ENCODE assay signal across 8 cellular contexts in the genomic region with DNA sequence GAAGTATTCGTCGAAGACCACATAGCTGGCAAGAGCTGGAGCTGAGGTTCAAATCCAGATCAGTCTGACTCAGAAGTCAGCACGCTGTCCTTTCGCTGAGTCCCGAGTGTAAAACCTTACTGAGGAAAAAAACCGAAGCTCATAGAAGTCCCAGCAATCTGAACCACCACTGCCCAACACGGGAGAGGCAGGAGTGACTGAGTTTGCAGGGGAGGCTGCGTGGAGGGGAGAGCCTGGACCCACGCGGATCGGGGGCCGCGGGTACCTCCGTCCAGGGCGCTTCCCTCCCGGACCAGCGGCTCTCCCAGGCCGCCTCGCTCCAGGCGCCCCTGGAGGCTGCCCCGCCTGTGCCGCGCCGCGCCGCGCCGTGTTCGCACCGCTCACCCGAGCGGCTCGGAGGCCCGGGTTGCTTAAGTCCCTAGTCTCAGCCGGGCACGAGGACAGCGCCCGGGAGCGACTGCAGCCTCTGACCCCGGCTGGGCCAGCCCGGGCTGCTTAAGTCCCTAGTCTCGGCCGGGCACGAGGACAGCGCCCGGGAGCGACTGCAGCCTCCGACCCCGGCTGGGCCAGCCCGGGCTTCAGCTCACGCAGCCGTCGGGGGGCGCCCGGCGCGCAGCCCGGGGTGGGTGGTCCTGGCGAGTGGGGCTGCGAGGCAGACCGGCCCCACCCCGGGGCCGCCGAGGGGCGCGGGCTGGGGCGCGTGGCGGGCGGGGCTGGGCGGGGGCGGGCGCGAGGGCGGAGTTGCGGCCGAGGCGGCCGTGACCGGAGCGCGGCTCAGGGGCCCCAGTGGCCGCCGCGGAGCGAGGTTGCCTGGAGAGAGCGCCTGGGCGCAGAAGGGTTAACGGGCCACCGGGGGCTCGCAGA. TPM values are rescaled to one million over a fixed set of nuclear protein-coding genes. Genes with fewer than 3 reads are reported as not detected.
DNase-seq lines count a peak whose midpoint lies in the region; ATAC-seq and TF ChIP-seq lines count a peak whose summit lies in the region.

TSS of gene ADAMTSL4 (plus strand) at position 777 of the 864 bp plus-strand sequence. CDS start 2,881 bp downstream, outside the sequence.

- peak within 1 kb of the TSS; percentile 61 for H2BK5ac ChIP-seq in IMR-90 (ENCODE audit: low read depth, low read length, poor library complexity, severe bottlenecking)

- intact Hi-C loops in IMR-90 (cut with micrococcal nuclease): loop anchor here (2.0 kb wide), 2 partner anchors 62 to 84 kb away; partner anchors contain the start of gene TARS2

- CTCF ChIA-PET in IMR-90 (lab: Yijun Ruan, JAX): interaction anchor here (0.6 to 1.0 kb wide), 3 partner anchors 12 to 48 kb away, joined by 3 to 5 read pairs (median 3); no protein-coding TSS in a partner anchor

- 0 out of 2 replicates have a peak, but pooled peaks cover 5% of the 10 kb centered on the region for H3K9me1 ChIP-seq in IMR-90 (ENCODE audit: insufficient read depth, low read length)

- WGBS in IMR-90 (ENCODE audit: extremely low coverage in 2 of 2, insufficient read length in 1 of 2), 2 experiments: 1% methylated on average over 37 of the region's 91 CpGs; no CpG with 5 or more reads in 1 of the 2 experiments

- peak within 1 kb of the TSS; percentile 97 for H2AK9ac ChIP-seq in IMR-90 (replicated peaks; ENCODE audit: low read depth, low read length, poor library complexity)

- H3K9me3 ChIP-seq in IMR-90 (ENCODE audit: control insufficient read depth, insufficient read depth, low read length): no peaks in the 10 kb centered on the region

- H4K8ac ChIP-seq in IMR-90 (ENCODE audit: low read depth in 2 of 2, low read length in 2 of 2): peak within 1 kb of the TSS; percentile 81 to 84; a peak in 3 of 4 replicates

- H3K27ac ChIP-seq in IMR-90 (ENCODE audit: insufficient read depth, low read length) (peak within 1 kb of the TSS; percentile 59), layer of hippocampus (ENCODE audit: low read depth, low read length) (peak within 1 kb of the TSS; percentile 38)

- no peaks in the 10 kb centered on the region for H3K9me3 Mint-ChIP-seq in chondrocyte (ENCODE audit: low read depth)

- peak within 1 kb of the TSS; percentile 77 for H3K4me3 Mint-ChIP-seq in chondrocyte (ENCODE audit: unreplicated experiment)

- H3K9ac ChIP-seq in IMR-90 (ENCODE audit: low read depth, low read length): peak within 1 kb of the TSS; percentile 78

- no peaks in the 10 kb centered on the region for H3K36me3 ChIP-seq in IMR-90 (ENCODE audit: control insufficient read depth, insufficient read depth, low read length)

- DNase-seq in activated effector memory CD4-positive, alpha-beta T cell treated with anti-CD3 and anti-CD28 coated beads, Interleukin-2, amount 50 U/mL, for 16 hours: peak; percentile 75
- DNase-seq in activated effector memory CD4-positive, alpha-beta T cell treated with Interleukin-2 at 50 U/mL for 16 hours: no peak
- DNase-seq in IMR-90 (peak; percentile 78), SK-N-DZ (ENCODE audit: low spot score) (peak; percentile 76), chondrocyte (ENCODE audit: low spot score) (no peak)
- DNase-seq in stimulated activated naive CD8-positive, alpha-beta T cell treated with anti-CD3 and anti-CD28 coated beads, Interleukin-15, Interleukin-2, amounts not matched to agents 100 U/mL and 50 U/mL, for 24 hours: peak; percentile 61

- peak within 1 kb of the TSS; percentile 97 for H3K23ac ChIP-seq in IMR-90 (ENCODE audit: low read depth, low read length)

- H3K56ac ChIP-seq in IMR-90 (ENCODE audit: extremely low read depth, insufficient read depth, low read length): peak within 1 kb of the TSS; percentile 25; the same call in 1 of the 2 replicates

- peak; percentile 72 for ATAC-seq in IMR-90 (ENCODE audit: low read depth)
- ATAC-seq in stimulated activated naive CD8-positive, alpha-beta T cell treated with anti-CD3 and anti-CD28 coated beads, Interleukin-15, Interleukin-2, amounts not matched to agents 100 U/mL and 50 U/mL, for 24 hours: peak; percentile 75
- ATAC-seq in HG03095 (IDR thresholded peaks at IDR 0.05; ENCODE audit: unreplicated experiment): no peak

- peak within 1 kb of the TSS; percentile 94 for H2AFZ ChIP-seq in IMR-90 (replicated peaks; ENCODE audit: low read length, poor library complexity)

- H4K91ac ChIP-seq in IMR-90 (ENCODE audit: insufficient read depth, low read depth, low read length): peak within 1 kb of the TSS; percentile 79

- in situ Hi-C loops in IMR-90 (cut with MboI; ENCODE audit: low sequenced_read_pairs): no loop called here

- peak within 1 kb of the TSS; percentile 51; the same call in 1 of the 2 replicates for H3K18ac ChIP-seq in IMR-90 (ENCODE audit: low read depth, low read length)

- H3K27me3 ChIP-seq in IMR-90 (ENCODE audit: control insufficient read depth, insufficient read depth, low read length) (no peaks in the 10 kb centered on the region), layer of hippocampus (ENCODE audit: control insufficient read depth, insufficient read depth, low read length) (no peaks in the 10 kb centered on the region)

- dilution Hi-C loops in IMR-90 (cut with HindIII; ENCODE audit: low sequenced_read_pairs, unreplicated experiment): no loop called here

- peak within 1 kb of the TSS; percentile 50 for H3K4me3 ChIP-seq in IMR-90 (ENCODE audit: insufficient read depth, low read depth, low read length)

- BruUV-seq in IMR-90 (replicated peaks; lab: Mats Ljungman, UMichigan): no TSS peak

- no peaks in the 10 kb centered on the region for H3K27me3 Mint-ChIP-seq in chondrocyte (ENCODE audit: low read depth)

- H2BK15ac ChIP-seq in IMR-90 (ENCODE audit: low read depth, low read length): peak within 1 kb of the TSS; percentile 89; the same call in 2 of the 3 replicates

- peak; percentile 12; the same call in 1 of the 2 replicates for TF ChIP-seq POLR2A in IMR-90 (IDR thresholded peaks at IDR 0.05; ENCODE audit: low read depth, low read length)

- peaks cover 34% of the 10 kb centered on the region for H3K4me1 Mint-ChIP-seq in chondrocyte (ENCODE audit: low read depth)

- peak within 1 kb of the TSS; percentile 99 for H3K4me2 ChIP-seq in IMR-90 (ENCODE audit: low read depth, low read length)

- H2BK120ac ChIP-seq in IMR-90 (ENCODE audit: low read depth, low read length): peak within 1 kb of the TSS; percentile 80

- no peaks in the 10 kb centered on the region for H3K36me3 Mint-ChIP-seq in chondrocyte (ENCODE audit: low read depth)

- TF ChIP-seq CTCF in IMR-90 (conservative IDR thresholded peaks at IDR 0.05; ENCODE audit: low read depth, low read length) (peak; percentile 20; the same call in 1 of the 2 replicates), chondrocyte (IDR thresholded peaks at IDR 0.05) (peak; percentile 57)

- H3K79me1 ChIP-seq in IMR-90 (ENCODE audit: low read depth in 1 of 2, low read length in 2 of 2): peaks cover 0 to 28% of the 10 kb centered on the region in 2 experiments; a peak in 2 of 4 replicates

- peak within 1 kb of the TSS; percentile 94 for H3K4ac ChIP-seq in IMR-90 (ENCODE audit: low read depth, low read length)

- TF ChIP-seq RAD21 in IMR-90 (IDR thresholded peaks at IDR 0.05; ENCODE audit: low read length): no peak

- POLR2A ChIA-PET in IMR-90 (lab: Charles Lee; ENCODE audit: unreplicated experiment): interaction anchor here (0.6 to 1.0 kb wide), 2 partner anchors 30 to 40 kb away, joined by 3 to 5 read pairs; no protein-coding TSS in a partner anchor

- peaks cover 26% of the 10 kb centered on the region for H3K4me1 ChIP-seq in IMR-90 (ENCODE audit: control insufficient read depth, insufficient read depth, low read length)

- 0 out of 2 replicates have a peak within 1 kb of the TSS, but pooled peaks have one; percentile 42 for H2BK20ac ChIP-seq in IMR-90 (ENCODE audit: low read depth, low read length)

- peak within 1 kb of the TSS; percentile 74 for H4K5ac ChIP-seq in IMR-90 (ENCODE audit: low read depth, low read length)

- H2AK5ac ChIP-seq in IMR-90 (ENCODE audit: low read depth, low read length): peak within 1 kb of the TSS; percentile 76

- peak within 1 kb of the TSS; percentile 75 for H3K27ac Mint-ChIP-seq in chondrocyte (ENCODE audit: unreplicated experiment)

- no peaks in the 10 kb centered on the region; the same call in none of the 2 replicates for H4K20me1 ChIP-seq in IMR-90 (ENCODE audit: insufficient read depth, low read length)

- H3K14ac ChIP-seq in IMR-90 (replicated peaks; ENCODE audit: low read depth, low read length): peak within 1 kb of the TSS; percentile 93

TF ChIP-seq in IMR-90, 13 proteins besides CTCF, POLR2A, EP300 and RAD21 (continues in another document):
- TF ChIP-seq MAZ (IDR thresholded peaks at IDR 0.05; ENCODE audit: borderline replicate concordance, low read depth, low read length): no peak; the same call in 1 of the 2 replicates
- TF ChIP-seq USF2 (IDR thresholded peaks at IDR 0.05; ENCODE audit: low read depth, low read length): no peak
- no peak for TF ChIP-seq CHD1 (IDR thresholded peaks at IDR 0.05; ENCODE audit: low read depth, low read length)
- TF ChIP-seq FOS (IDR thresholded peaks at IDR 0.05; ENCODE audit: low read depth, low read length): no peak
- TF ChIP-seq MXI1 (IDR thresholded peaks at IDR 0.05; ENCODE audit: borderline replicate concordance, low read depth, low read length): peak; percentile 57; the same call in 1 of the 2 replicates
- TF ChIP-seq RFX5 (IDR thresholded peaks at IDR 0.05; ENCODE audit: low read depth, low read length): no peak
- TF ChIP-seq NFE2L2 (IDR thresholded peaks at IDR 0.05; ENCODE audit: low read depth, low read length): no peak
- no peak for TF ChIP-seq MAFK (IDR thresholded peaks at IDR 0.05; ENCODE audit: low read depth, low read length)
- TF ChIP-seq CEBPB (IDR thresholded peaks at IDR 0.05; ENCODE audit: low read depth, low read length): peak; percentile 34; the same call in 1 of the 2 replicates
- no peak for TF ChIP-seq BHLHE40 (IDR thresholded peaks at IDR 0.05; ENCODE audit: low read depth, low read length)
- TF ChIP-seq RCOR1 (IDR thresholded peaks at IDR 0.05; ENCODE audit: insufficient replicate concordance, low read length): no peak

RNA-seq across cellular contexts. Expression of gene ADAMTSL4, which starts in this region (rescaled TPM):
- total RNA-seq in IMR-90 (2012; rRNA removed) (0.54 and 0.56 TPM in 2 replicates), chondrocyte (3.6 to 5.7 TPM (median 5.1 TPM) in 3 replicates)
- polyA plus RNA-seq in IMR-90 (2012; rRNA removed): 11.3 and 12.2 TPM in 2 replicates
- 7.9 and 11.9 TPM in 2 replicates for polyA plus RNA-seq in IMR-90 (2012; cell fraction: cytosol; rRNA removed)
- 44.4 and 63.5 TPM in 2 replicates for polyA plus RNA-seq in IMR-90 (2012; cell fraction: nucleus; rRNA removed; ENCODE audit: low replicate concordance)
- polyA plus RNA-seq in SK-N-DZ (2014; cell fraction: cytosol; rRNA removed): 0.48 and 1.3 TPM in 2 replicates
- 2.5 and 6.9 TPM in 2 replicates for polyA plus RNA-seq in SK-N-DZ (2014; cell fraction: nucleus; rRNA removed)

Comparison
In these comparisons a context has a peak if more than half of its experiments do, and no peak if none do; other contexts are left out.
1. DNase-seq: peak in activated effector memory CD4-positive, alpha-beta T cell treated with anti-CD3 and anti-CD28 coated beads, Interleukin-2, amount 50 U/mL, for 16 hours (single experiment), IMR-90 (single experiment), SK-N-DZ (single experiment) and stimulated activated naive CD8-positive, alpha-beta T cell treated with anti-CD3 and anti-CD28 coated beads, Interleukin-15, Interleukin-2, amounts not matched to agents 100 U/mL and 50 U/mL, for 24 hours (single experiment); none in activated effector memory CD4-positive, alpha-beta T cell treated with Interleukin-2 at 50 U/mL for 16 hours (single experiment) and chondrocyte (single experiment).